In the genomic region with DNA sequence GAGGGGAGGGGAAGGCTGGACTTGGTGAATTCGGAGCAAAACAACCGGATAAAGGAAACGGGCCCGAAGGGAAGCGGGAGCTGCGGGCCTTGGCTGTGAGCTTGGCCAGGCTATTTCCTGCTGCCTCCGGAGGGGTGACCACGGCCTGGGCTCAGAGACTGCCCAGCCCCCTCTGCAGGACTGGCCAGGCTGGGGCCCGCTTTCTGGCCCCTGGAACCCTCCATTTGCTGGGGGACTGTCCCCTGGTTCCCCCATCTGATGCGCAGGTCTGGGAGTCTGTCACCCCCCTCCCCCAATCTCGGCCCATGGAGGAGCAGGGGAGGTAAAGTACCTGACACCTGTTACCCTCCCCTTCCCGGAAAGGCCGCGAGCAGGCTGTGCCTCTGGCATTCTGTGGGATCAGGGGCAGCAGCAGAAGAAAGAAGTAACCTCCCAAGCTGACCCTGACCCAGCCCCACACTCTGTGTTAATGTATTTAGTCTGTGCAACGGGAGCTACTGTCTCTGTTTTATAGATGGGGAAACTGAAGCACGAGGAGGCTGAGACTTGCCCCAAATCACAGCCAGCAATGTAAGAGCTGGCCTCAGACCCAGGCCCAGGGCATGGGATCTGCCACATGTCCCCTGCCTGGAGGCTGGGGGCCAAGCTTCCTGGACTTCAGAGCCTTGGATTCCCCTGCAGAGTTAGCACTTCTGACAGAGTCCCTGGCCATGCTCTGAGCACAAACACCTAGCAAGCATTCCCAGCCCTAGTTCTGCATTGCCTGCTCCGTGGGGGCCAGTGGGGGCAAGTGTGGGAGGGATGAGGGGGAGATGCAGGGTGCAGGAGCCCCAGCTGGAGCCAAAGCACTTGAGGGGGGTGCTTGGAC, we compare ENCODE assay signal across 8 cellular contexts. TPM values are rescaled to one million over a fixed set of nuclear protein-coding genes. Genes with fewer than 3 reads are reported as not detected.
DNase-seq lines count a peak whose midpoint lies in the region; ATAC-seq and TF ChIP-seq lines count a peak whose summit lies in the region.

No MANE protein-coding gene starts in this region.

- H3K27ac ChIP-seq in RWPE1, result peak overlapping the region; percentile 58
- H3K27ac ChIP-seq in psoas muscle, result peak overlapping the region; percentile 58

- ATAC-seq in psoas muscle (peak; percentile 22 to 45 (median 36)), HG03342 (IDR thresholded peaks at IDR 0.05; ENCODE audit: unreplicated experiment) (no peak)

- 8 to 13% (median 9%) methylated on average over 14 to 17 of the region's 17 CpGs for WGBS in psoas muscle, 3 donors

- no peaks in the 10 kb centered on the region for H3K9me3 ChIP-seq in psoas muscle

- no peak for DNase-seq in GM12864 (ENCODE audit: low read depth)
- DNase-seq in RWPE1 (ENCODE audit: low spot score), result no peak
- DNase-seq in foreskin fibroblast, result no peak
- DNase-seq in psoas muscle, result no peak
- no peak for DNase-seq in inferior parietal cortex (ENCODE audit: extremely low spot score)
- no peak for DNase-seq in A172 (ENCODE audit: low spot score)
- DNase-seq in NCI-H345 (lab: John Stamatoyannopoulos, UW), result no peak

- POLR2A ChIA-PET in RWPE1 (lab: Yijun Ruan, JAX; ENCODE audit: low non-redundant PET), result interaction anchor here (0.6 to 1.6 kb wide), 3 partner anchors 12 to 32 kb away, joined by 3 to 5 read pairs (median 3); a partner anchor contains a TSS

- no peak for TF ChIP-seq CTCF in GM12864 (IDR thresholded peaks at IDR 0.05; ENCODE audit: low read depth, low read length, missing control alignments)
- TF ChIP-seq CTCF in RWPE1 (conservative IDR thresholded peaks at IDR 0.05; ENCODE audit: low read depth), result no peak
- no peak for TF ChIP-seq CTCF in foreskin fibroblast (IDR thresholded peaks at IDR 0.05; ENCODE audit: low read depth, low read length)
- TF ChIP-seq CTCF in psoas muscle (IDR thresholded peaks at IDR 0.05), result no peak

- H3K36me3 ChIP-seq in psoas muscle (ENCODE audit: insufficient read depth in 1 of 2, low read depth in 1 of 2), result peaks cover 0 to 8% of the 10 kb centered on the region in 2 donors

- H3K4me3 ChIP-seq in GM12864 (ENCODE audit: low read depth, low read length) (peak overlapping the region; percentile 47), foreskin fibroblast (ENCODE audit: low read depth in 1 of 2, low read length in 2 of 2) (peak overlapping the region; percentile 29 to 36), psoas muscle (peak overlapping the region; percentile 67)

- H3K27me3 ChIP-seq in psoas muscle (ENCODE audit: insufficient read depth in 3 of 3, low read length in 2 of 3), result peaks cover 0 to 74% (median 21%) of the 10 kb centered on the region in 3 donors

- CTCF ChIA-PET in RWPE1 (lab: Yijun Ruan, JAX), result interaction anchor here (0.5 to 6.4 kb wide), 37 partner anchors 8 to 709 kb away, joined by 3 to 98 read pairs (median 5); a partner anchor contains a TSS

- intact Hi-C loops in psoas muscle (cut with DNase I), result loop anchor here (1.0 to 5.0 kb wide), 2 partner anchors 81 to 83 kb away; no protein-coding TSS in a partner anchor

- H3K4me1 ChIP-seq in psoas muscle, result peaks cover 10% of the 10 kb centered on the region

RNA-seq across cellular contexts. Expression of a gene that starts 3.5 kb away (rescaled TPM):
- under 1 TPM; 0.25 to 0.71 (median 0.55) TPM for total RNA-seq in psoas muscle
- polyA plus RNA-seq in psoas muscle, result under 1 TPM in 2 of 3 donors, not detected in 1; 0.30 to 0.64 TPM
- 0.89 and 1.2 TPM in 2 replicates for total RNA-seq in A172 (2014; rRNA removed; shearing (Covaris generic))

RNA-seq across cellular contexts. Expression of a gene that starts 9.9 kb away (rescaled TPM):
- total RNA-seq in psoas muscle, result 10 to 100 TPM; 11.7 to 50.8 (median 30.5) TPM
- polyA plus RNA-seq in psoas muscle, result 10 to 100 TPM in 1 of 3 donors, 1 to 10 TPM in 2; 4.2 to 15.4 (median 6.5) TPM
- total RNA-seq in A172 (2014; rRNA removed; shearing (Covaris generic)), result 0.21 and 1.9 TPM in 2 replicates

RNA-seq across cellular contexts. Expression of a gene that starts 23.5 kb away (rescaled TPM):
- 10 to 100 TPM; 30.2 to 43.4 (median 37.6) TPM for total RNA-seq in psoas muscle
- polyA plus RNA-seq in psoas muscle, result 10 to 100 TPM; 15.1 to 24.9 (median 15.6) TPM
- total RNA-seq in A172 (2014; rRNA removed; shearing (Covaris generic)), result 52.7 and 58.3 TPM in 2 replicates

RNA-seq across cellular contexts. Expression of a gene that starts 39.8 kb away (rescaled TPM):
- 1 to 10 TPM; 2.0 to 3.5 (median 2.4) TPM for total RNA-seq in psoas muscle
- 1 to 10 TPM; 3.7 to 5.7 (median 3.8) TPM for polyA plus RNA-seq in psoas muscle
- total RNA-seq in A172 (2014; rRNA removed; shearing (Covaris generic)), result 29.3 and 29.5 TPM in 2 replicates

RNA-seq across cellular contexts. Expression of a gene that starts 40.4 kb away (rescaled TPM):
- under 1 TPM; 0.17 to 0.94 (median 0.21) TPM for total RNA-seq in psoas muscle
- under 1 TPM; 0.03 to 0.08 (median 0.08) TPM for polyA plus RNA-seq in psoas muscle
- total RNA-seq in A172 (2014; rRNA removed; shearing (Covaris generic)), result 0.81 and 1.2 TPM in 2 replicates
